ENCODE assay signal across 17 cellular contexts in genomic region chr2:69989017-69989416, GRCh38.
"Had no signal": no experiment of that assay in that cellular context is flagged by ENCODE, and none has a peak within 500 bp of the region (broad histone marks: within the 10 kb centered on the region; RNA-seq: fewer than 3 reads in every experiment).

No MANE protein-coding gene starts in this region.

- H3K27ac ChIP-seq: body of pancreas had no signal

- H3K4me3 ChIP-seq: body of pancreas had no signal

- H3K27me3 ChIP-seq: body of pancreas had no signal

- H3K4me1 ChIP-seq: body of pancreas had no signal

- H3K9me3 ChIP-seq: body of pancreas had no signal

- ATAC-seq: activated CD8-positive, alpha-beta T cell treated with anti-CD3 and anti-CD28 coated beads for 36 hours; body of pancreas; effector memory CD8-positive, alpha-beta T cell; natural killer cell; stimulated activated naive CD8-positive, alpha-beta T cell treated with anti-CD3 and anti-CD28 coated beads, Interleukin-15, Interleukin-2, amounts not matched to agents 100 U/mL and 50 U/mL, for 24 hours; T-cell had no signal

- DNase-seq: activated B cell treated with CpG ODN at 0.5 μM for 24 hours; activated CD4-positive, alpha-beta T cell treated with anti-CD3 and anti-CD28 coated beads for 48 hours; activated CD8-positive, alpha-beta T cell treated with anti-CD3 and anti-CD28 coated beads for 36 hours; activated naive CD4-positive, alpha-beta T cell treated with Interleukin-2 at 50 U/mL for 16 hours; activated T-cell treated with anti-CD3 and anti-CD28 coated beads, Interleukin-2, amount 50 U/mL, for 24 hours; body of pancreas; effector memory CD8-positive, alpha-beta T cell; foreskin melanocyte; kidney glomerular epithelial cell; mesenchymal stem cell; natural killer cell; nucleus accumbens; stimulated activated CD4-positive, alpha-beta T cell treated with anti-CD3 and anti-CD28 coated beads, Interleukin-2, amount 100 ng/mL, for 24 hours; stimulated activated naive CD8-positive, alpha-beta T cell treated with anti-CD3 and anti-CD28 coated beads, Interleukin-15, Interleukin-2, amounts not matched to agents 100 U/mL and 50 U/mL, for 24 hours; T-cell; T-helper 9 cell; trophoblast cell had no signal
